In the genomic region with DNA sequence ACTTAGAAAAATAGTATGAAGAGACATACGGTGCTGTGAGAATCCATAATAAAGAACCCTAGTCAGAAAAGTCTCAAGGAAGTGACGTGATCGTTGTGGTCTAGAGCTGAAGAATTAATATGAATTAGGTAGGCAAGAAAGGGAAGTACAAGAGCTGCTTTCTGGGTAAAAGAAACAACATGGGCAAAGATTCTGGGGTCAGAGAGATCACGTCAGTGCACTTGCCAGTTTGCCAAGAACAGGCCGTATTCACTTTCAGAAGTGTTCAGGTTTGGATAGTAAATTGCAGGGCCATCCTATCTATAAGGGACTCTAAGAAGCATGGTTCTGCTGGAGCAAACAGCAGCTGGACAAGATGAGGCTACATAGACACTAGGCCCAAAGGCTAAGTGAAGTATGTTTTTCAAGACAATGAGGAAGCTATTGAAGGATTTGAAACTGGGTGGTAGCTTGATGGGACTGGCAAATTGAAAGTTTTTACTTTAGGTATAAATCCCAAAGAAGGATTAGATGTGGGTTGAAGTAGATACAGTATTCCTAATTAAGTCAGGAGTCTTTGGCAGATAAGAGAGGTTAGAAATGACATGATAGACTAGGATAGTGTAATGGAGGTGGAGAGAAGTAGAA, we compare ENCODE assay signal across 8 cellular contexts. TPM values are rescaled to one million over a fixed set of nuclear protein-coding genes. Genes with fewer than 3 reads are reported as not detected.
A peak's percentile ranks its signal among the peaks of the same experiment; 100 is the strongest.
DNase-seq lines count a peak whose midpoint lies in the region; ATAC-seq and TF ChIP-seq lines count a peak whose summit lies in the region.

No MANE protein-coding gene starts in this region.

- H3K9ac ChIP-seq in neural progenitor cell, result no peak overlapping the region

- peaks cover 44% of the 10 kb centered on the region for H3K79me2 ChIP-seq in neural progenitor cell (ENCODE audit: low read depth)

- H3K9me3 Mint-ChIP-seq in CD14-positive monocyte (peaks cover 0 to 2% (median 0%) of the 10 kb centered on the region in 7 donors), neural progenitor cell (no peaks in the 10 kb centered on the region)
- H3K9me3 Mint-ChIP-seq in activated naive CD8-positive, alpha-beta T cell treated with anti-CD3 and anti-CD28 coated beads for 36 hours, result peaks cover 2% of the 10 kb centered on the region

- no peaks in the 10 kb centered on the region for H3K27me3 ChIP-seq in neural progenitor cell
- H3K27me3 ChIP-seq in uterus, result no peaks in the 10 kb centered on the region

- H3K4me1 Mint-ChIP-seq in CD14-positive monocyte, result peaks cover 57% of the 10 kb centered on the region
- H3K4me1 Mint-ChIP-seq in activated naive CD8-positive, alpha-beta T cell treated with anti-CD3 and anti-CD28 coated beads for 36 hours, result peaks cover 61% of the 10 kb centered on the region
- H3K4me1 Mint-ChIP-seq in neural progenitor cell, result peaks cover 30% of the 10 kb centered on the region

- H3K36me3 ChIP-seq in neural progenitor cell (no peaks in the 10 kb centered on the region), uterus (no peaks in the 10 kb centered on the region)

- intact Hi-C loops in CD14-positive monocyte (cut with micrococcal nuclease) (no loop called here), uterus (cut with DNase I; ENCODE audit: low total_unique reads) (no loop called here)

- TF ChIP-seq POLR2A in uterus (IDR thresholded peaks at IDR 0.05), result no peak

- no peak overlapping the region for H2AFZ ChIP-seq in neural progenitor cell (replicated peaks)

- no peak overlapping the region for H3K27ac ChIP-seq in neural progenitor cell
- H3K27ac ChIP-seq in uterus, result no peak overlapping the region

- H3K4me3 Mint-ChIP-seq in CD14-positive monocyte, result peak overlapping the region; percentile 25 to 68
- peak overlapping the region; percentile 57 for H3K4me3 Mint-ChIP-seq in activated naive CD8-positive, alpha-beta T cell treated with anti-CD3 and anti-CD28 coated beads for 36 hours
- no peak overlapping the region for H3K4me3 Mint-ChIP-seq in neural progenitor cell

- H3K4me2 ChIP-seq in neural progenitor cell, result no peak overlapping the region

- H3K4me1 ChIP-seq in neural progenitor cell (peaks cover 25% of the 10 kb centered on the region), uterus (peaks cover 0 to 7% of the 10 kb centered on the region in 2 donors)

- TF ChIP-seq CTCF in CD14-positive monocyte (IDR thresholded peaks at IDR 0.05) (no peak), neural progenitor cell (IDR thresholded peaks at IDR 0.05) (no peak), uterus (IDR thresholded peaks at IDR 0.05) (no peak)

- no peak overlapping the region for H3K4me3 ChIP-seq in neural progenitor cell
- no peak overlapping the region for H3K4me3 ChIP-seq in uterus

- H3K27ac Mint-ChIP-seq in CD14-positive monocyte (peak overlapping the region; percentile 96 to 100 (median 99)), neural progenitor cell (no peak overlapping the region)
- peak overlapping the region; percentile 91 for H3K27ac Mint-ChIP-seq in activated naive CD8-positive, alpha-beta T cell treated with anti-CD3 and anti-CD28 coated beads for 36 hours

- H3F3A ChIP-seq in neural progenitor cell (ENCODE audit: low read depth), result peaks cover 18% of the 10 kb centered on the region

- peaks cover 23% of the 10 kb centered on the region for H4K20me1 ChIP-seq in neural progenitor cell (ENCODE audit: low read depth)

- H3K36me3 Mint-ChIP-seq in CD14-positive monocyte (peaks cover 10 to 22% of the 10 kb centered on the region in 2 donors), neural progenitor cell (peaks cover 6% of the 10 kb centered on the region)
- H3K36me3 Mint-ChIP-seq in activated naive CD8-positive, alpha-beta T cell treated with anti-CD3 and anti-CD28 coated beads for 36 hours, result peaks cover 9% of the 10 kb centered on the region

- H3K9me3 ChIP-seq in neural progenitor cell (ENCODE audit: low read depth), result no peaks in the 10 kb centered on the region
- H3K9me3 ChIP-seq in uterus, result no peaks in the 10 kb centered on the region

- no peaks in the 10 kb centered on the region for H3K27me3 Mint-ChIP-seq in CD14-positive monocyte (ENCODE audit: low read depth in 3 of 3)
- H3K27me3 Mint-ChIP-seq in activated naive CD8-positive, alpha-beta T cell treated with anti-CD3 and anti-CD28 coated beads for 36 hours, result no peaks in the 10 kb centered on the region
- H3K27me3 Mint-ChIP-seq in neural progenitor cell (ENCODE audit: insufficient read depth, low read depth), result no peaks in the 10 kb centered on the region

- DNase-seq in CD14-positive monocyte (ENCODE audit: low spot score), result peak; percentile 56
- DNase-seq in activated naive CD8-positive, alpha-beta T cell treated with anti-CD3 and anti-CD28 coated beads for 36 hours, result peak; percentile 19
- no peak for DNase-seq in neural progenitor cell (ENCODE audit: low spot score)
- no peak for DNase-seq in H4 (ENCODE audit: low spot score)
- DNase-seq in HT-29 (ENCODE audit: low spot score), result no peak
- DNase-seq in uterus, result no peak

- ATAC-seq in GM19043 (IDR thresholded peaks at IDR 0.05; ENCODE audit: low read depth, unreplicated experiment) (peak; percentile 32), HG03457 (IDR thresholded peaks at IDR 0.05; ENCODE audit: unreplicated experiment) (peak; percentile 22)

RNA-seq across cellular contexts. Expression of a gene that starts 4.8 kb away (rescaled TPM):
- 1 to 10 TPM; 3.1 to 6.7 TPM for polyA plus RNA-seq in CD14-positive monocyte
- 10 to 100 TPM; 58.0 to 58.5 TPM for total RNA-seq in activated naive CD8-positive, alpha-beta T cell treated with anti-CD3 and anti-CD28 coated beads for 36 hours
- 112 and 198 TPM in 2 replicates for total RNA-seq in neural progenitor cell (ENCODE audit: low replicate concordance)
- 27.7 and 52.1 TPM in 2 replicates for total RNA-seq in H4 (2014; rRNA removed; shearing (Covaris generic))
- 18.9 and 21.6 TPM in 2 replicates for total RNA-seq in HT-29 (2014; rRNA removed; shearing (Covaris generic))
- 100 to 1,000 TPM in 1 of 4 donors, 10 to 100 TPM in 3; 27.4 to 149 (median 63.6) TPM for total RNA-seq in uterus

Comparison
In these comparisons a context has a peak if more than half of its experiments do, and no peak if none do; other contexts are left out.
1. DNase-seq: peak in CD14-positive monocyte (single experiment) and activated naive CD8-positive, alpha-beta T cell treated with anti-CD3 and anti-CD28 coated beads for 36 hours (single experiment); none in neural progenitor cell (single experiment), H4 (single experiment), HT-29 (single experiment) and uterus (0 of 2).